In genomic region chr4:140281828-140282227, GRCh38 we compare ENCODE assay signal across 1 cellular context.
TF ChIP-seq lines count a peak whose summit lies in the region.

No MANE protein-coding gene starts in this region.

TF ChIP-seq in SK-N-SH treated with all-trans-retinoic acid at 6 μM for 48 hours, 23 proteins besides CTCF, POLR2A, EP300 and RAD21 (continued from another document):
- TF ChIP-seq PATZ1 (CRISPR knock-in tag; IDR thresholded peaks at IDR 0.05; ENCODE audit: borderline replicate concordance), result no peak
- TF ChIP-seq TSHZ2 (CRISPR knock-in tag; IDR thresholded peaks at IDR 0.05), result no peak
- no peak for TF ChIP-seq TOX (CRISPR knock-in tag; IDR thresholded peaks at IDR 0.05; ENCODE audit: borderline replicate concordance)
